1 cellular context compared by ENCODE assay signal in the genomic region with DNA sequence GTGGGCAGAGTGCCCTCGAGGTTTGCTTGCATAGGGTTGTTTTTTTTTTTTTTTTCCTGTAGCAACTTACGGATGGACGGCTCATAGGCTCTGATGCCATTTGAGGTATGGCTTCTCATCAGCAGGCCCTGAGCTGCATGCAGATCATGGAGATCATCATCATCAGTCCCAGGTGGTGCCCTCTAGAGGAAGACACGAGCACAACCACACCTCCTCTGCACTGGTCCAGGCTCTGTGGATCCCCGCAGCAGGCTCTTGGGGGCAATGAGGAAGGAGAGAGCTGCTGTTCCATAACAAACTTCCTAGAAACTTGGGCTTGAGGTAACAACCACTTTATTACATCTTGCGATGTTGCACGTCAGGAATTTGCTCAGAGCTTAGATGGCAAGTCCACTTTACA.
TF ChIP-seq lines count a peak whose summit lies in the region.

No MANE protein-coding gene starts in this region.

TF ChIP-seq in HepG2, 621 proteins besides CTCF, POLR2A, EP300 and RAD21:
- TF ChIP-seq DRAP1 (CRISPR knock-in tag; IDR thresholded peaks at IDR 0.05) (no peak), NAIF1 (CRISPR knock-in tag; IDR thresholded peaks at IDR 0.05; ENCODE audit: borderline replicate concordance) (no peak), NCOA2 (CRISPR knock-in tag; IDR thresholded peaks at IDR 0.05) (no peak), MAF1 (CRISPR knock-in tag; IDR thresholded peaks at IDR 0.05; ENCODE audit: borderline replicate concordance) (no peak), TEAD3 (CRISPR knock-in tag; optimal IDR thresholded peaks at IDR 0.05; ENCODE audit: borderline replicate concordance) (peak; percentile 34), ZNF713 (CRISPR knock-in tag; IDR thresholded peaks at IDR 0.05) (no peak), HOXD1 (CRISPR knock-in tag; IDR thresholded peaks at IDR 0.05) (no peak), NR2F2 (IDR thresholded peaks at IDR 0.05; ENCODE audit: borderline replicate concordance, low read depth) (no peak), SAFB2 (CRISPR knock-in tag; IDR thresholded peaks at IDR 0.05; ENCODE audit: borderline replicate concordance, low read depth) (no peak), ZNF44 (CRISPR knock-in tag; IDR thresholded peaks at IDR 0.05) (no peak), ZNF792 (CRISPR knock-in tag; IDR thresholded peaks at IDR 0.05) (no peak), STAG1 (CRISPR knock-in tag; IDR thresholded peaks at IDR 0.05) (peak; percentile 40), ZNF570 (CRISPR knock-in tag; IDR thresholded peaks at IDR 0.05; ENCODE audit: borderline replicate concordance) (no peak), WIZ (CRISPR knock-in tag; IDR thresholded peaks at IDR 0.05) (no peak), ZNF547 (CRISPR knock-in tag; IDR thresholded peaks at IDR 0.05) (no peak), ZNF224 (CRISPR knock-in tag; IDR thresholded peaks at IDR 0.05) (no peak), CBX1 (IDR thresholded peaks at IDR 0.05; ENCODE audit: low read depth) (no peak), SMC3 (IDR thresholded peaks at IDR 0.05; ENCODE audit: low read length) (peak; percentile 18; the same call in 1 of the 2 replicates), ATF6 (CRISPR knock-in tag; conservative IDR thresholded peaks at IDR 0.05) (no peak), SKI (IDR thresholded peaks at IDR 0.05; ENCODE audit: partially characterized antibody) (no peak)
- TF ChIP-seq, protein P1, sequence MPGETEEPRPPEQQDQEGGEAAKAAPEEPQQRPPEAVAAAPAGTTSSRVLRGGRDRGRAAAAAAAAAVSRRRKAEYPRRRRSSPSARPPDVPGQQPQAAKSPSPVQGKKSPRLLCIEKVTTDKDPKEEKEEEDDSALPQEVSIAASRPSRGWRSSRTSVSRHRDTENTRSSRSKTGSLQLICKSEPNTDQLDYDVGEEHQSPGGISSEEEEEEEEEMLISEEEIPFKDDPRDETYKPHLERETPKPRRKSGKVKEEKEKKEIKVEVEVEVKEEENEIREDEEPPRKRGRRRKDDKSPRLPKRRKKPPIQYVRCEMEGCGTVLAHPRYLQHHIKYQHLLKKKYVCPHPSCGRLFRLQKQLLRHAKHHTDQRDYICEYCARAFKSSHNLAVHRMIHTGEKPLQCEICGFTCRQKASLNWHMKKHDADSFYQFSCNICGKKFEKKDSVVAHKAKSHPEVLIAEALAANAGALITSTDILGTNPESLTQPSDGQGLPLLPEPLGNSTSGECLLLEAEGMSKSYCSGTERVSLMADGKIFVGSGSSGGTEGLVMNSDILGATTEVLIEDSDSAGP (CRISPR knock-in tag; IDR thresholded peaks at IDR 0.05; ENCODE audit: borderline replicate concordance): no peak
- TF ChIP-seq, protein P2, sequence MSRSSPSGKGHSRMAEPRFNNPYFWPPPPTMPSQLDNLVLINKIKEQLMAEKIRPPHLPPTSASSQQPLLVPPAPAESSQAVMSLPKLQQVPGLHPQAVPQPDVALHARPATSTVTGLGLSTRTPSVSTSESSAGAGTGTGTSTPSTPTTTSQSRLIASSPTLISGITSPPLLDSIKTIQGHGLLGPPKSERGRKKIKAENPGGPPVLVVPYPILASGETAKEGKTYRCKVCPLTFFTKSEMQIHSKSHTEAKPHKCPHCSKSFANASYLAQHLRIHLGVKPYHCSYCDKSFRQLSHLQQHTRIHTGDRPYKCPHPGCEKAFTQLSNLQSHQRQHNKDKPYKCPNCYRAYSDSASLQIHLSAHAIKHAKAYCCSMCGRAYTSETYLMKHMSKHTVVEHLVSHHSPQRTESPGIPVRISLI (CRISPR knock-in tag; IDR thresholded peaks at IDR 0.05; ENCODE audit: borderline replicate concordance): no peak
- TF ChIP-seq, protein P3, sequence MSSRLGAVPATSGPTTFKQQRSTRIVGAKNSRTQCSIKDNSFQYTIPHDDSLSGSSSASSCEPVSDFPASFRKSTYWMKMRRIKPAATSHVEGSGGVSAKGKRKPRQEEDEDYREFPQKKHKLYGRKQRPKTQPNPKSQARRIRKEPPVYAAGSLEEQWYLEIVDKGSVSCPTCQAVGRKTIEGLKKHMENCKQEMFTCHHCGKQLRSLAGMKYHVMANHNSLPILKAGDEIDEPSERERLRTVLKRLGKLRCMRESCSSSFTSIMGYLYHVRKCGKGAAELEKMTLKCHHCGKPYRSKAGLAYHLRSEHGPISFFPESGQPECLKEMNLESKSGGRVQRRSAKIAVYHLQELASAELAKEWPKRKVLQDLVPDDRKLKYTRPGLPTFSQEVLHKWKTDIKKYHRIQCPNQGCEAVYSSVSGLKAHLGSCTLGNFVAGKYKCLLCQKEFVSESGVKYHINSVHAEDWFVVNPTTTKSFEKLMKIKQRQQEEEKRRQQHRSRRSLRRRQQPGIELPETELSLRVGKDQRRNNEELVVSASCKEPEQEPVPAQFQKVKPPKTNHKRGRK (CRISPR knock-in tag; IDR thresholded peaks at IDR 0.05): no peak
